In the genomic region with DNA sequence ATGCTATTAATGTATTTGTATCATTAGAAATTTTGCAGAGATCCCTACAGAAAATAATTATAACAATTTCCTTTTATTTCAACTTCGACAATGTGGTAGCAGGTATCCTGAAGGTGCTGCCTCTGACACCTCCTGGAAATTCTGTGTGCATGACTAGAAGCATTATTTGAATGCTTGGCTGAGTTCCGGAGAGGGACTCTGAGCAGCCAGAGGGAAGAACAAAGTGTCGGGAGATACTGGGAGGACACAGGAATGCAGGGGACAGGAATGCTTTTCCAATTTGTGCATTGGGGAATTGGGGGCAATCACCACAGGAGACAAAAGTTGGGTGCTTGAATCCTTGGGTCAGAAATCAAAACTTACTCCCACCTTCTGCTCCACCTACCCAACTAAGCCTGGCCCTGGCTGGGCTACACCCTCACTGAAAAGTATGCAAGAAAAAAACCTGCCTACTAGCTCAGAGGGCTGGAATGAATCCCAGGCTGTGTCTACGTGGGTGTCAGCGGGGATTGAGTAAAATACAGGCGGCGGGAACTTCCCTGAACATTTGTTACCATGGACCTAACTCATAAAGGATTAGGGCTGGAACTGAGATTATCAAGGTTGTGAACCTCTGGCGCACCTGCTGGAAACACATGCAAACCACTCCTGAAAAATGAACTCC, we compare ENCODE assay signal across 15 cellular contexts.
A peak's percentile ranks its signal among the peaks of the same experiment; 100 is the strongest.
DNase-seq lines count a peak whose midpoint lies in the region; ATAC-seq and TF ChIP-seq lines count a peak whose summit lies in the region.
"Had no signal": no experiment of that assay in that cellular context is flagged by ENCODE, and none has a peak within 500 bp of the region (broad histone marks: within the 10 kb centered on the region; RNA-seq: fewer than 3 reads in every experiment).

No MANE protein-coding gene starts in this region.

- no peaks in the 10 kb centered on the region for H3K9me2 ChIP-seq in SK-N-SH

- H3K36me3 ChIP-seq in neural progenitor cell: no peaks in the 10 kb centered on the region
- no peaks in the 10 kb centered on the region for H3K36me3 ChIP-seq in SK-N-SH (replicated peaks in 1 of 2; ENCODE audit: control insufficient read depth in 1 of 2, insufficient read depth in 2 of 2, low read length in 1 of 2)

- H3K4me2 ChIP-seq in neural progenitor cell: no peak overlapping the region
- H3K4me2 ChIP-seq in SK-N-SH: no peak overlapping the region

- H3K79me2 ChIP-seq in neural progenitor cell (ENCODE audit: low read depth) (no peaks in the 10 kb centered on the region), SK-N-SH (ENCODE audit: insufficient read depth) (no peaks in the 10 kb centered on the region)

- ATAC-seq in left ventricle myocardium superior (peak; percentile 84), GM19455 (IDR thresholded peaks at IDR 0.05; ENCODE audit: unreplicated experiment) (no peak)

- peaks cover 3% of the 10 kb centered on the region for H3K36me3 Mint-ChIP-seq in neural progenitor cell

- H4K20me1 ChIP-seq in neural progenitor cell (ENCODE audit: low read depth): no peaks in the 10 kb centered on the region
- H4K20me1 ChIP-seq in SK-N-SH (ENCODE audit: insufficient read depth): no peaks in the 10 kb centered on the region

- no peak overlapping the region for H3K4me3 Mint-ChIP-seq in neural progenitor cell

- TF ChIP-seq CTCF in neural progenitor cell (IDR thresholded peaks at IDR 0.05) (no peak), SK-N-SH (IDR thresholded peaks at IDR 0.05) (no peak)

- peaks cover 18% of the 10 kb centered on the region for H3K4me1 Mint-ChIP-seq in neural progenitor cell

- peak overlapping the region; percentile 55 for H3K27ac Mint-ChIP-seq in neural progenitor cell

- H3K27ac ChIP-seq in neural progenitor cell (no peak overlapping the region), SK-N-SH (ENCODE audit: low read depth in 2 of 2, low read length in 1 of 2) (no peak overlapping the region)
- H3K27ac ChIP-seq: C4-2B, HL-60 had no signal

- WGBS in SK-N-SH (ENCODE audit: low lambda C conversion rate): 43% methylated on average over 8 of the region's 8 CpGs

- H3K4me1 ChIP-seq in neural progenitor cell (peaks cover 26% of the 10 kb centered on the region), SK-N-SH (ENCODE audit: control insufficient read depth in 1 of 2, insufficient read depth in 2 of 2, low read depth in 1 of 2, low read length in 1 of 2) (peaks cover 0 to 20% of the 10 kb centered on the region in 2 experiments; a peak in 2 of 4 replicates)

- H3K4me3 ChIP-seq in neural progenitor cell: no peak overlapping the region
- no peak overlapping the region for H3K4me3 ChIP-seq in SK-N-SH (ENCODE audit: low read depth in 2 of 2, low read length in 1 of 2)

- H2AFZ ChIP-seq in neural progenitor cell (replicated peaks) (peak overlapping the region; percentile 4), SK-N-SH (ENCODE audit: low read depth) (no peak overlapping the region)

- H3F3A ChIP-seq in neural progenitor cell (ENCODE audit: low read depth): peaks cover 9% of the 10 kb centered on the region
- no peaks in the 10 kb centered on the region for H3F3A ChIP-seq in SK-N-SH (replicated peaks; ENCODE audit: insufficient read depth)

- H3K9ac ChIP-seq in neural progenitor cell: no peak overlapping the region
- no peak overlapping the region for H3K9ac ChIP-seq in SK-N-SH

- no peaks in the 10 kb centered on the region for H3K27me3 ChIP-seq in neural progenitor cell
- H3K27me3 ChIP-seq in SK-N-SH (ENCODE audit: insufficient read depth): no peaks in the 10 kb centered on the region

- CTCF ChIA-PET in SK-N-SH (lab: Yijun Ruan, JAX): no interaction called here

- peaks cover 2% of the 10 kb centered on the region for H3K9me3 Mint-ChIP-seq in neural progenitor cell

- H3K27me3 Mint-ChIP-seq in neural progenitor cell (ENCODE audit: insufficient read depth, low read depth): peaks cover 5% of the 10 kb centered on the region

- peak; percentile 36 for DNase-seq in ELF-1 (ENCODE audit: low read depth, low spot score)
- DNase-seq in astrocyte of the hippocampus (ENCODE audit: low read depth, low spot score): peak; percentile 78
- DNase-seq in left ventricle myocardium superior: no peak
- peak; percentile 53 for DNase-seq in neural progenitor cell (ENCODE audit: low spot score)
- DNase-seq in dermis blood vessel endothelial cell: no peak
- no peak for DNase-seq in Kasumi-1 (lab: John Stamatoyannopoulos, UW)
- no peak for DNase-seq in SK-N-SH
- DNase-seq: COR-L47, KBM-7, NCI-H1436, NCI-H2029 treated with DMSO at 0.1 percent for 48 hours, NCI-H510A treated with DMSO at 0.1 percent for 48 hours had no signal

- POLR2A ChIA-PET in SK-N-SH (lab: Yijun Ruan, JAX): no interaction called here

- intact Hi-C loops in left ventricle myocardium superior (cut with micrococcal nuclease): no loop called here

- H3K9me3 ChIP-seq in neural progenitor cell (ENCODE audit: low read depth): no peaks in the 10 kb centered on the region
- no peaks in the 10 kb centered on the region for H3K9me3 ChIP-seq in SK-N-SH

- no peak for TF ChIP-seq RAD21 in SK-N-SH (IDR thresholded peaks at IDR 0.05; ENCODE audit: low read length)

- TF ChIP-seq EP300 in SK-N-SH (IDR thresholded peaks at IDR 0.05; ENCODE audit: borderline replicate concordance in 1 of 2, low read depth in 1 of 2, low read length in 1 of 2): no peak

TF ChIP-seq in SK-N-SH, 30 proteins besides CTCF, POLR2A, EP300 and RAD21:
- TF ChIP-seq, protein P1, sequence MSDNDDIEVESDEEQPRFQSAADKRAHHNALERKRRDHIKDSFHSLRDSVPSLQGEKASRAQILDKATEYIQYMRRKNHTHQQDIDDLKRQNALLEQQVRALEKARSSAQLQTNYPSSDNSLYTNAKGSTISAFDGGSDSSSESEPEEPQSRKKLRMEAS (IDR thresholded peaks at IDR 0.05; ENCODE audit: low read depth): no peak
- TF ChIP-seq NRF1 (IDR thresholded peaks at IDR 0.05; ENCODE audit: low read depth, low read length) (no peak), SIN3A (IDR thresholded peaks at IDR 0.05; ENCODE audit: borderline replicate concordance, low read depth, low read length) (no peak), FOSL2 (IDR thresholded peaks at IDR 0.05; ENCODE audit: borderline replicate concordance, low read depth) (no peak)
- TF ChIP-seq, protein P2, sequence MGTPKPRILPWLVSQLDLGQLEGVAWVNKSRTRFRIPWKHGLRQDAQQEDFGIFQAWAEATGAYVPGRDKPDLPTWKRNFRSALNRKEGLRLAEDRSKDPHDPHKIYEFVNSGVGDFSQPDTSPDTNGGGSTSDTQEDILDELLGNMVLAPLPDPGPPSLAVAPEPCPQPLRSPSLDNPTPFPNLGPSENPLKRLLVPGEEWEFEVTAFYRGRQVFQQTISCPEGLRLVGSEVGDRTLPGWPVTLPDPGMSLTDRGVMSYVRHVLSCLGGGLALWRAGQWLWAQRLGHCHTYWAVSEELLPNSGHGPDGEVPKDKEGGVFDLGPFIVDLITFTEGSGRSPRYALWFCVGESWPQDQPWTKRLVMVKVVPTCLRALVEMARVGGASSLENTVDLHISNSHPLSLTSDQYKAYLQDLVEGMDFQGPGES (IDR thresholded peaks at IDR 0.05; ENCODE audit: low read depth, low read length): no peak
- TF ChIP-seq, protein P3, sequence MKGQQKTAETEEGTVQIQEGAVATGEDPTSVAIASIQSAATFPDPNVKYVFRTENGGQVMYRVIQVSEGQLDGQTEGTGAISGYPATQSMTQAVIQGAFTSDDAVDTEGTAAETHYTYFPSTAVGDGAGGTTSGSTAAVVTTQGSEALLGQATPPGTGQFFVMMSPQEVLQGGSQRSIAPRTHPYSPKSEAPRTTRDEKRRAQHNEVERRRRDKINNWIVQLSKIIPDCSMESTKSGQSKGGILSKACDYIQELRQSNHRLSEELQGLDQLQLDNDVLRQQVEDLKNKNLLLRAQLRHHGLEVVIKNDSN (IDR thresholded peaks at IDR 0.05; ENCODE audit: borderline replicate concordance, low read depth): no peak

Comparison
In these comparisons a context has a peak if more than half of its experiments do, and no peak if none do; other contexts are left out.
1. DNase-seq: peak in ELF-1 (single experiment), astrocyte of the hippocampus (single experiment) and neural progenitor cell (single experiment); none in left ventricle myocardium superior (single experiment), dermis blood vessel endothelial cell (single experiment), Kasumi-1 (0 of 2) and SK-N-SH (single experiment).